8 cellular contexts compared by ENCODE assay signal in genomic region chr11:210122-210802, GRCh38. TPM values are rescaled to one million over a fixed set of nuclear protein-coding genes. Genes with fewer than 3 reads are reported as not detected.
DNase-seq lines count a peak whose midpoint lies in the region; ATAC-seq, FAIRE-seq and TF ChIP-seq lines count a peak whose summit lies in the region.

No MANE protein-coding gene starts in this region.

- H4K20me1 ChIP-seq in astrocyte (ENCODE audit: insufficient read depth, low read length): peaks cover 77% of the 10 kb centered on the region

- peaks cover 26% of the 10 kb centered on the region for H3K36me3 Mint-ChIP-seq in astrocyte (ENCODE audit: low read depth, unreplicated experiment)
- peaks cover 13% of the 10 kb centered on the region for H3K36me3 Mint-ChIP-seq in memory B cell

- H3K27ac ChIP-seq in A549 (peak overlapping the region; percentile 90 to 94), astrocyte (ENCODE audit: low read depth, low read length) (peak overlapping the region; percentile 94)

- no peak for ATAC-seq in A549
- ATAC-seq in memory B cell (ENCODE audit: low read depth): no peak
- ATAC-seq in GM19351 (IDR thresholded peaks at IDR 0.05; ENCODE audit: unreplicated experiment): no peak

- 90% methylated on average over 8 of the region's 9 CpGs for WGBS in A549 (ENCODE audit: missing lambda C conversion rate)

- POLR2A ChIA-PET in A549 (lab: Yijun Ruan, JAX): interaction anchor here (0.5 kb wide), 1 partner anchor 84 kb away, joined by 5 read pairs; no protein-coding TSS in a partner anchor

- H3K27ac Mint-ChIP-seq in astrocyte (ENCODE audit: unreplicated experiment): peak overlapping the region; percentile 100
- peak overlapping the region; percentile 14 for H3K27ac Mint-ChIP-seq in memory B cell

- H3K4me1 Mint-ChIP-seq in astrocyte (ENCODE audit: low read depth, unreplicated experiment): peaks cover 40% of the 10 kb centered on the region
- peaks cover 14% of the 10 kb centered on the region for H3K4me1 Mint-ChIP-seq in memory B cell

- no peak for TF ChIP-seq CTCF in A549 (IDR thresholded peaks at IDR 0.05)
- no peak for TF ChIP-seq CTCF in astrocyte (IDR thresholded peaks at IDR 0.05; ENCODE audit: insufficient read depth, low read depth, low read length)
- no peak for TF ChIP-seq CTCF in GM10266 (IDR thresholded peaks at IDR 0.05; ENCODE audit: control insufficient read depth, insufficient read depth, low read depth, missing control alignments)

- peaks cover 26% of the 10 kb centered on the region for H3K4me1 ChIP-seq in A549
- peaks cover 33% of the 10 kb centered on the region for H3K4me1 ChIP-seq in astrocyte (ENCODE audit: insufficient read depth, low read length)

- H3K27me3 Mint-ChIP-seq in astrocyte (ENCODE audit: low read depth, unreplicated experiment) (no peaks in the 10 kb centered on the region), memory B cell (no peaks in the 10 kb centered on the region)

- CTCF ChIA-PET in A549 (lab: Yijun Ruan, JAX): interaction anchor here (1.0 to 1.1 kb wide), 2 partner anchors 18 to 238 kb away, joined by 3 read pairs; no protein-coding TSS in a partner anchor

- H3K9ac ChIP-seq in astrocyte (ENCODE audit: low read length): peak overlapping the region; percentile 97

- TF ChIP-seq EP300 in A549 (IDR thresholded peaks at IDR 0.05): no peak

- DNase-seq in A549 (ENCODE audit: low read depth in 1 of 2, low spot score in 1 of 2) (peak; percentile 29 to 50), HTR-8/SVneo (ENCODE audit: insufficient read length, low spot score) (peak; percentile 45), astrocyte (ENCODE audit: low read depth) (peak; percentile 77), memory B cell (ENCODE audit: low spot score in 2 of 2) (no peak), C1 segment of cervical spinal cord (lab: John Stamatoyannopoulos, UW) (no peak), GM10266 (ENCODE audit: extremely low spot score) (no peak), NCI-H1048 (lab: John Stamatoyannopoulos, UW) (no peak)

- H3K9me3 Mint-ChIP-seq in astrocyte (ENCODE audit: unreplicated experiment) (no peaks in the 10 kb centered on the region), memory B cell (no peaks in the 10 kb centered on the region)

- FAIRE-seq in A549 (lab: Jason Lieb, UNC) (no peak), HTR-8/SVneo (lab: Jason Lieb, UNC) (no peak), astrocyte (lab: Jason Lieb, UNC) (no peak)

- H3K36me3 ChIP-seq in astrocyte (ENCODE audit: insufficient read depth, low read length): peaks cover 44% of the 10 kb centered on the region

- no peak overlapping the region for H2AFZ ChIP-seq in astrocyte (ENCODE audit: low read depth, low read length)

- no peaks in the 10 kb centered on the region for H3K27me3 ChIP-seq in astrocyte (ENCODE audit: insufficient read depth, low read length)

- H3K79me2 ChIP-seq in astrocyte (ENCODE audit: insufficient read depth, low read length): peaks cover 78% of the 10 kb centered on the region

- H3K4me3 ChIP-seq in A549 (peak overlapping the region; percentile 100), astrocyte (ENCODE audit: insufficient read depth, low read depth, low read length) (peak overlapping the region; percentile 86)

- no peaks in the 10 kb centered on the region for H3K9me3 ChIP-seq in A549
- H3K9me3 ChIP-seq in astrocyte (ENCODE audit: insufficient read depth, low read depth, low read length): no peaks in the 10 kb centered on the region

- H3K4me2 ChIP-seq in A549 (peak overlapping the region; percentile 96), astrocyte (ENCODE audit: low read length) (peak overlapping the region; percentile 97)

- no peak for TF ChIP-seq RAD21 in A549 (conservative IDR thresholded peaks at IDR 0.05 in 1 of 2, IDR thresholded peaks at IDR 0.05 in 1 of 2)

- H3K4me3 Mint-ChIP-seq in astrocyte (ENCODE audit: unreplicated experiment): peak overlapping the region; percentile 99
- H3K4me3 Mint-ChIP-seq in memory B cell: peak overlapping the region; percentile 37

- no peak for TF ChIP-seq POLR2A in A549 (IDR thresholded peaks at IDR 0.05; ENCODE audit: low read length)

TF ChIP-seq in A549, 52 proteins besides CTCF, POLR2A, EP300 and RAD21:
- TF ChIP-seq EHF (CRISPR knock-in tag; IDR thresholded peaks at IDR 0.05) (no peak), RCOR1 (IDR thresholded peaks at IDR 0.05; ENCODE audit: low read depth, low read length) (no peak), USF2 (IDR thresholded peaks at IDR 0.05) (no peak), SREBF2 (IDR thresholded peaks at IDR 0.05) (no peak), HES2 (IDR thresholded peaks at IDR 0.05) (no peak)

RNA-seq across cellular contexts. Expression of gene RIC8A, which starts 2.8 kb away (rescaled TPM):
- polyA plus RNA-seq in A549 (2011; rRNA removed) (82.0 and 119 TPM in 2 replicates), A549 (2017; fragmentation: RNase III; extraction: RNeasy Plus Mini Kit Qiagen cat#74134 plus additional on column Dnase treatment) (101 to 111 TPM (median 108 TPM) in 3 replicates)
- polyA plus RNA-seq in A549 (2012; cell fraction: cytosol; rRNA removed): 114 and 132 TPM in 2 replicates
- 220 TPM in 2 replicates for polyA plus RNA-seq in A549 (2012; cell fraction: nucleus; rRNA removed)
- polyA minus RNA-seq in A549 (2011; rRNA and poly(A)+ RNA removed): 195 and 239 TPM in 2 replicates
- total RNA-seq in astrocyte: 157 TPM in 2 replicates

RNA-seq across cellular contexts. Expression of gene BET1L, which starts 3.1 kb away (rescaled TPM):
- polyA plus RNA-seq in A549 (2011; rRNA removed) (44.5 and 54.0 TPM in 2 replicates), A549 (2017; fragmentation: RNase III; extraction: RNeasy Plus Mini Kit Qiagen cat#74134 plus additional on column Dnase treatment) (26.4 to 28.5 TPM (median 28.3 TPM) in 3 replicates)
- polyA plus RNA-seq in A549 (2012; cell fraction: cytosol; rRNA removed): 38.5 and 53.0 TPM in 2 replicates
- 43.9 and 46.5 TPM in 2 replicates for polyA plus RNA-seq in A549 (2012; cell fraction: nucleus; rRNA removed)
- 52.5 and 55.5 TPM in 2 replicates for polyA minus RNA-seq in A549 (2011; rRNA and poly(A)+ RNA removed)
- 73.2 and 81.6 TPM in 2 replicates for total RNA-seq in astrocyte

RNA-seq across cellular contexts. Expression of gene SCGB1C1, which starts 17.4 kb away (rescaled TPM):
- polyA plus RNA-seq in A549 (2011; rRNA removed) (not detected in 2 replicates), A549 (2017; fragmentation: RNase III; extraction: RNeasy Plus Mini Kit Qiagen cat#74134 plus additional on column Dnase treatment) (not detected in 3 replicates)
- polyA plus RNA-seq in A549 (2012; cell fraction: cytosol; rRNA removed): not detected in 2 replicates
- polyA plus RNA-seq in A549 (2012; cell fraction: nucleus; rRNA removed): not detected in 2 replicates
- polyA minus RNA-seq in A549 (2011; rRNA and poly(A)+ RNA removed): not detected in 2 replicates
- not detected in 2 replicates for total RNA-seq in astrocyte

RNA-seq across cellular contexts. Expression of gene SIRT3, which starts 25.9 kb away (rescaled TPM):
- 18.4 and 22.3 TPM in 2 replicates for polyA plus RNA-seq in A549 (2011; rRNA removed)
- polyA plus RNA-seq in A549 (2012; cell fraction: cytosol; rRNA removed): 27.2 and 30.8 TPM in 2 replicates
- 58.0 and 84.3 TPM in 2 replicates for polyA plus RNA-seq in A549 (2012; cell fraction: nucleus; rRNA removed)
- 19.2 to 20.8 TPM (median 20.3 TPM) in 3 replicates for polyA plus RNA-seq in A549 (2017; fragmentation: RNase III; extraction: RNeasy Plus Mini Kit Qiagen cat#74134 plus additional on column Dnase treatment)
- 16.9 and 19.8 TPM in 2 replicates for polyA minus RNA-seq in A549 (2011; rRNA and poly(A)+ RNA removed)
- 10.9 and 12.0 TPM in 2 replicates for total RNA-seq in astrocyte

RNA-seq across cellular contexts. Expression of gene PSMD13, which starts 26.5 kb away (rescaled TPM):
- polyA plus RNA-seq in A549 (2011; rRNA removed) (144 and 153 TPM in 2 replicates), A549 (2017; fragmentation: RNase III; extraction: RNeasy Plus Mini Kit Qiagen cat#74134 plus additional on column Dnase treatment) (198 to 215 TPM (median 198 TPM) in 3 replicates)
- 153 and 180 TPM in 2 replicates for polyA plus RNA-seq in A549 (2012; cell fraction: cytosol; rRNA removed)
- 121 and 157 TPM in 2 replicates for polyA plus RNA-seq in A549 (2012; cell fraction: nucleus; rRNA removed)
- 67.3 and 71.2 TPM in 2 replicates for polyA minus RNA-seq in A549 (2011; rRNA and poly(A)+ RNA removed)
- 131 and 137 TPM in 2 replicates for total RNA-seq in astrocyte

Comparison
In these comparisons a context has a peak if more than half of its experiments do, and no peak if none do; other contexts are left out.
1. DNase-seq: peak in A549 (2 of 2), HTR-8/SVneo (single experiment) and astrocyte (single experiment); none in memory B cell (0 of 2), C1 segment of cervical spinal cord (0 of 14), GM10266 (single experiment) and NCI-H1048 (single experiment).